8 cellular contexts compared by ENCODE assay signal in the genomic region with DNA sequence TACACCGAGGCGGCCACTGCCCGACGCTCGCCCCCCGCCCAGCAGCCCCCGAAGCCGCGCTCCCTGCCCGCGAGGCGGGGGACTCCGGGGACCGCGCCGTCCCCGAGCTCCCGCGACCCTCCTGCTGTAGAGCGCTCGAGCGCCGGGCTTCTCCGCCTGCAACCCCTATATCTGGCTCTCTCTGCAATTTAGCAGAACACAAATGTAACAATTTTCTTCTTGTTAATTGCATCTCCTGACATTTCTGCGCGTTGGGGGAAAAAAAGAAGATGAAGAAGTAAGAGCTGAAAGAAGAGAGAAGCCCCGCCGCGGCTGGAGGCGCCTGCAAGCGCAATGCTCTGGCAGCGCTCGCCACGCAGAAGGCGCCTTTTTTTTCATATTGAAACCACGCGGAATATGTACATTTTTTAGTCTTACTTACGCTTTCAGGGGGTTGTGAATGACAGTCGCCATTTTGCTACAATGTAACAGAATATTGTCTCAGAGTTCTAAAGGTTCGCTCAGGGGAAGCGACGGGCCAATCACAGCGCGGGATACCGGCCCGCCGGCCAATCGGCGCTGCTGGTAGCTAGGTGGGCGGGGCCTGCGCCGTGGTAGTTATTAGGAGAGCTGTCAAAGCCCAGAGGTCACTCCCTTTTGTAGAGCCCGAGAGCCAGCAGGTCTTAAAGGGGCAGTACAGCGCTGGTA. TPM values are rescaled to one million over a fixed set of nuclear protein-coding genes. Genes with fewer than 3 reads are reported as not detected.
DNase-seq lines count a peak whose midpoint lies in the region; ATAC-seq and TF ChIP-seq lines count a peak whose summit lies in the region.

A gene (minus strand): TSS at position 466 of the 687 bp plus-strand sequence. CDS start 13 bp downstream, at position 453.

- DNase-seq in DMS53 treated with DMSO at 0.1 percent for 48 hours (lab: John Stamatoyannopoulos, UW; ENCODE audit: unreplicated experiment), result peak; percentile 13
- peak; percentile 63 for DNase-seq in GOT3 (lab: John Stamatoyannopoulos, UW)
- peak; percentile 95 to 97 for DNase-seq in Kasumi-1 (lab: John Stamatoyannopoulos, UW)
- peak; percentile 97 for DNase-seq in RKO (ENCODE audit: low spot score)
- peak; percentile 78 to 85 for DNase-seq in activated T-helper 1 cell treated with anti-CD3 and anti-CD28 coated beads, Interleukin-2, amount 50 U/mL, for 16 hours (ENCODE audit: low read depth in 1 of 2, low spot score in 1 of 2)
- peak; percentile 94 for DNase-seq in fibroblast of mammary gland (ENCODE audit: low read depth)
- peak; percentile 80 to 91 (median 86) for DNase-seq in naive thymus-derived CD4-positive, alpha-beta T cell
- DNase-seq in stimulated activated effector memory CD8-positive, alpha-beta T cell treated with anti-CD3 and anti-CD28 coated beads, Interleukin-12 subunit alpha, Interleukin-12 subunit beta, amount 100 ng/mL, for 72 hours (ENCODE audit: low spot score in 2 of 2), result peak; percentile 83 to 96

- intact Hi-C loops in naive thymus-derived CD4-positive, alpha-beta T cell (cut with micrococcal nuclease), result loop anchor here (1.0 to 5.0 kb wide), 7 partner anchors 12 to 1571 kb away; a partner anchor contains a TSS

- H3K36me3 ChIP-seq in naive thymus-derived CD4-positive, alpha-beta T cell (ENCODE audit: control insufficient read depth in 2 of 3, insufficient read depth in 3 of 3, low read length in 3 of 3), result no peaks in the 10 kb centered on the region

- ATAC-seq in naive thymus-derived CD4-positive, alpha-beta T cell, result peak; percentile 99
- ATAC-seq in stimulated activated effector memory CD8-positive, alpha-beta T cell treated with anti-CD3 and anti-CD28 coated beads, Interleukin-12 subunit alpha, Interleukin-12 subunit beta, amount 100 ng/mL, for 72 hours, result peak; percentile 98

- POLR2A ChIA-PET in naive thymus-derived CD4-positive, alpha-beta T cell (lab: Charles Lee), result interaction anchor here (1.4 kb wide), 1 partner anchor 358 kb away, joined by 3 read pairs; no protein-coding TSS in a partner anchor

- H3K27me3 ChIP-seq in naive thymus-derived CD4-positive, alpha-beta T cell (ENCODE audit: control insufficient read depth in 2 of 2, insufficient read depth in 2 of 2, low read length in 2 of 2), result peaks cover 6 to 10% of the 10 kb centered on the region in 2 donors

- peaks cover 0 to 1% (median 0%) of the 10 kb centered on the region in 11 donors for H3K9me3 Mint-ChIP-seq in naive thymus-derived CD4-positive, alpha-beta T cell
- H3K9me3 Mint-ChIP-seq in stimulated activated effector memory CD8-positive, alpha-beta T cell treated with anti-CD3 and anti-CD28 coated beads, Interleukin-12 subunit alpha, Interleukin-12 subunit beta, amount 100 ng/mL, for 72 hours, result no peaks in the 10 kb centered on the region

- H3K36me3 Mint-ChIP-seq in naive thymus-derived CD4-positive, alpha-beta T cell, result peaks cover 0 to 4% (median 0%) of the 10 kb centered on the region in 5 donors
- H3K36me3 Mint-ChIP-seq in stimulated activated effector memory CD8-positive, alpha-beta T cell treated with anti-CD3 and anti-CD28 coated beads, Interleukin-12 subunit alpha, Interleukin-12 subunit beta, amount 100 ng/mL, for 72 hours, result peaks cover 15% of the 10 kb centered on the region

- H3K27ac Mint-ChIP-seq in naive thymus-derived CD4-positive, alpha-beta T cell, result peak within 1 kb of the TSS; percentile 22 to 94 (median 56)
- H3K27ac Mint-ChIP-seq in stimulated activated effector memory CD8-positive, alpha-beta T cell treated with anti-CD3 and anti-CD28 coated beads, Interleukin-12 subunit alpha, Interleukin-12 subunit beta, amount 100 ng/mL, for 72 hours, result peak within 1 kb of the TSS; percentile 42

- H3K4me1 ChIP-seq in naive thymus-derived CD4-positive, alpha-beta T cell (ENCODE audit: control insufficient read depth in 2 of 2, insufficient read depth in 2 of 2, low read length in 2 of 2), result peaks cover 9 to 20% of the 10 kb centered on the region in 2 donors

- peak within 1 kb of the TSS; percentile 51 for H3K27ac ChIP-seq in naive thymus-derived CD4-positive, alpha-beta T cell (ENCODE audit: low read depth, low read length)

- no peak for TF ChIP-seq CTCF in fibroblast of mammary gland (conservative IDR thresholded peaks at IDR 0.05; ENCODE audit: control insufficient read depth, insufficient read depth, low read depth, low read length)

- H3K9me3 ChIP-seq in naive thymus-derived CD4-positive, alpha-beta T cell (ENCODE audit: control insufficient read depth in 2 of 3, low read length in 3 of 3), result no peaks in the 10 kb centered on the region

- CTCF ChIA-PET in naive thymus-derived CD4-positive, alpha-beta T cell (lab: Charles Lee), result interaction anchor here (0.8 to 1.9 kb wide), 5 partner anchors 9 to 378 kb away, joined by 3 to 6 read pairs (median 4); no protein-coding TSS in a partner anchor

- H3K4me1 Mint-ChIP-seq in naive thymus-derived CD4-positive, alpha-beta T cell, result peaks cover 20 to 36% (median 24%) of the 10 kb centered on the region in 7 donors
- H3K4me1 Mint-ChIP-seq in stimulated activated effector memory CD8-positive, alpha-beta T cell treated with anti-CD3 and anti-CD28 coated beads, Interleukin-12 subunit alpha, Interleukin-12 subunit beta, amount 100 ng/mL, for 72 hours, result peaks cover 25% of the 10 kb centered on the region

- H3K27me3 Mint-ChIP-seq in naive thymus-derived CD4-positive, alpha-beta T cell, result peaks cover 37 to 72% (median 53%) of the 10 kb centered on the region in 5 donors

- H3K4me3 Mint-ChIP-seq in naive thymus-derived CD4-positive, alpha-beta T cell, result peak within 1 kb of the TSS; percentile 91 to 99 (median 97)
- H3K4me3 Mint-ChIP-seq in stimulated activated effector memory CD8-positive, alpha-beta T cell treated with anti-CD3 and anti-CD28 coated beads, Interleukin-12 subunit alpha, Interleukin-12 subunit beta, amount 100 ng/mL, for 72 hours, result peak within 1 kb of the TSS; percentile 85

- peak within 1 kb of the TSS; percentile 86 for H3K4me3 ChIP-seq in fibroblast of mammary gland (ENCODE audit: control insufficient read depth, low read depth, low read length)
- H3K4me3 ChIP-seq in naive thymus-derived CD4-positive, alpha-beta T cell (ENCODE audit: low read length), result peak within 1 kb of the TSS; percentile 74

RNA-seq across cellular contexts. Expression of the gene that starts here (rescaled TPM):
- total RNA-seq in naive thymus-derived CD4-positive, alpha-beta T cell, result 1 to 10 TPM in 1 of 5 experiments, under 1 TPM in 3, not detected in 1; 0.24 to 5.5 (median 0.61) TPM
- polyA plus RNA-seq in naive thymus-derived CD4-positive, alpha-beta T cell, result under 1 TPM; 0.07 to 0.66 TPM

Comparison
In these comparisons a context has a peak if more than half of its experiments do, and no peak if none do; other contexts are left out.
1. Peak in every context shown above with its lines: DNase-seq, ATAC-seq, H3K4me3 ChIP-seq and H3K27ac ChIP-seq.
2. DNase-seq: peak in every context shown above with its lines; median percentile 97 in RKO; 96 in Kasumi-1; 94 in fibroblast of mammary gland; 90 in stimulated activated effector memory CD8-positive, alpha-beta T cell treated with anti-CD3 and anti-CD28 coated beads, Interleukin-12 subunit alpha, Interleukin-12 subunit beta, amount 100 ng/mL, for 72 hours; 86 in naive thymus-derived CD4-positive, alpha-beta T cell; 82 in activated T-helper 1 cell treated with anti-CD3 and anti-CD28 coated beads, Interleukin-2, amount 50 U/mL, for 16 hours; 63 in GOT3; 13 in DMS53 treated with DMSO at 0.1 percent for 48 hours.